2 cellular contexts compared by ENCODE assay signal in genomic region chr3:48592519-48593087, GRCh38.
A peak's percentile ranks its signal among the peaks of the same experiment; 100 is the strongest.
TF ChIP-seq lines count a peak whose summit lies in the region.

No MANE protein-coding gene starts in this region.

TF ChIP-seq in SK-N-SH, 30 proteins besides CTCF, POLR2A, EP300 and RAD21:
- TF ChIP-seq ZBTB33 (IDR thresholded peaks at IDR 0.05; ENCODE audit: borderline replicate concordance, low read depth) (no peak), REST (IDR thresholded peaks at IDR 0.05; ENCODE audit: low read depth, low read length) (peak; percentile 61; the same call in 1 of the 2 replicates)
TF ChIP-seq in SK-N-SH: peak in this region for 1.

TF ChIP-seq in SK-N-SH treated with all-trans-retinoic acid at 6 μM for 48 hours, 23 proteins besides CTCF, POLR2A, EP300 and RAD21:
- no peak for TF ChIP-seq PATZ1 (CRISPR knock-in tag; IDR thresholded peaks at IDR 0.05; ENCODE audit: borderline replicate concordance)
- TF ChIP-seq ARNTL (CRISPR knock-in tag; IDR thresholded peaks at IDR 0.05; ENCODE audit: borderline replicate concordance, low read depth), result no peak
- no peak for TF ChIP-seq RARB (CRISPR knock-in tag; IDR thresholded peaks at IDR 0.05)
- no peak for TF ChIP-seq TCF4 (CRISPR knock-in tag; IDR thresholded peaks at IDR 0.05; ENCODE audit: borderline replicate concordance)
- TF ChIP-seq POU6F1 (CRISPR knock-in tag; IDR thresholded peaks at IDR 0.05; ENCODE audit: borderline replicate concordance, low read depth), result no peak
- TF ChIP-seq CREB5 (CRISPR knock-in tag; IDR thresholded peaks at IDR 0.05; ENCODE audit: low read depth), result no peak
- TF ChIP-seq ZNF565 (CRISPR knock-in tag; conservative IDR thresholded peaks at IDR 0.05; ENCODE audit: low read depth), result no peak
- TF ChIP-seq ZFP30 (CRISPR knock-in tag; IDR thresholded peaks at IDR 0.05), result no peak
- TF ChIP-seq GLIS3 (CRISPR knock-in tag; IDR thresholded peaks at IDR 0.05), result no peak
